In genomic region chr6:30013296-30013922, GRCh38 we compare ENCODE assay signal across 8 cellular contexts. TPM values are rescaled to one million over a fixed set of nuclear protein-coding genes. Genes with fewer than 3 reads are reported as not detected.
A peak's percentile ranks its signal among the peaks of the same experiment; 100 is the strongest.
DNase-seq lines count a peak whose midpoint lies in the region; ATAC-seq and TF ChIP-seq lines count a peak whose summit lies in the region.

No MANE protein-coding gene starts in this region.

- H3K27ac ChIP-seq in CD8-positive, alpha-beta memory T cell (ENCODE audit: low read depth, low read length): no peak overlapping the region
- no peak overlapping the region for H3K27ac ChIP-seq in HL-60 (replicated peaks)

- no peak for ATAC-seq in HG03520 (IDR thresholded peaks at IDR 0.05; ENCODE audit: unreplicated experiment)
- no peak for ATAC-seq in HG02763 (IDR thresholded peaks at IDR 0.05; ENCODE audit: unreplicated experiment)
- no peak for ATAC-seq in HG02981 (IDR thresholded peaks at IDR 0.05; ENCODE audit: unreplicated experiment)

- CTCF ChIA-PET in CD8-positive, alpha-beta memory T cell (lab: Charles Lee): interaction anchor here (0.7 to 4.8 kb wide), 8 partner anchors 10 to 279 kb away, joined by 3 to 40 read pairs (median 5); partner anchors contain the start of gene POLR1H

- no peaks in the 10 kb centered on the region for H3K9me3 ChIP-seq in CD8-positive, alpha-beta memory T cell (ENCODE audit: low read length)

- no peak overlapping the region for H3K4me3 ChIP-seq in CD8-positive, alpha-beta memory T cell (ENCODE audit: low read length)
- no peak overlapping the region for H3K4me3 ChIP-seq in HL-60 (replicated peaks; ENCODE audit: insufficient read depth, low read length)
- H3K4me3 ChIP-seq in fibroblast of pulmonary artery (replicated peaks; ENCODE audit: low read depth, low read length): no peak overlapping the region
- H3K4me3 ChIP-seq in retinal pigment epithelial cell (ENCODE audit: low read length): no peak overlapping the region

- peaks cover 0 to 2% (median 0%) of the 10 kb centered on the region in 3 donors for H3K4me1 Mint-ChIP-seq in CD8-positive, alpha-beta memory T cell
- no peaks in the 10 kb centered on the region for H3K4me1 Mint-ChIP-seq in activated CD4-positive, alpha-beta T cell treated with anti-CD3 and anti-CD28 coated beads, Interleukin-2, amount 10 ng/mL, durations not matched to agents 24 days and 14 days

- intact Hi-C loops in activated CD4-positive, alpha-beta T cell treated with anti-CD3 and anti-CD28 coated beads, Interleukin-2, amount 10 ng/mL, durations not matched to agents 24 days and 14 days (cut with micrococcal nuclease): loop anchor here (1.0 to 5.0 kb wide), 2 partner anchors 36 to 165 kb away; no protein-coding TSS in a partner anchor

- H3K4me1 ChIP-seq in CD8-positive, alpha-beta memory T cell (ENCODE audit: insufficient read depth, low read length): no peaks in the 10 kb centered on the region

- H3K27me3 ChIP-seq in CD8-positive, alpha-beta memory T cell (ENCODE audit: insufficient read depth, low read length, poor library complexity, severe bottlenecking): peaks cover 3% of the 10 kb centered on the region
- no peaks in the 10 kb centered on the region for H3K27me3 ChIP-seq in HL-60 (ENCODE audit: insufficient read depth, poor library complexity, severe bottlenecking)

- POLR2A ChIA-PET in CD8-positive, alpha-beta memory T cell (lab: Charles Lee): no interaction called here

- DNase-seq in CD8-positive, alpha-beta memory T cell: peak in 3 of 5 donors; percentile 12 to 44 (median 32)
- DNase-seq in HL-60 (ENCODE audit: low read depth in 1 of 2, low spot score in 1 of 2) (no peak), fibroblast of pulmonary artery (ENCODE audit: low read depth) (peak; percentile 18), retinal pigment epithelial cell (ENCODE audit: low read depth) (no peak)
- peak; percentile 87 for DNase-seq in activated CD4-positive, alpha-beta T cell treated with anti-CD3 and anti-CD28 coated beads, Interleukin-2, amount 10 ng/mL, durations not matched to agents 24 days and 14 days

- TF ChIP-seq CTCF in HL-60 (IDR thresholded peaks at IDR 0.05; ENCODE audit: insufficient read depth, low read length): peak; percentile 63
- peak; percentile 70 for TF ChIP-seq CTCF in fibroblast of pulmonary artery (IDR thresholded peaks at IDR 0.05; ENCODE audit: low read length, missing control alignments)
- TF ChIP-seq CTCF in retinal pigment epithelial cell (conservative IDR thresholded peaks at IDR 0.05; ENCODE audit: low read depth, low read length): peak; percentile 80

- no peaks in the 10 kb centered on the region for H3K36me3 ChIP-seq in CD8-positive, alpha-beta memory T cell (ENCODE audit: insufficient read depth, low read length)

- peaks cover 25 to 26% (median 25%) of the 10 kb centered on the region in 3 donors for H3K36me3 Mint-ChIP-seq in CD8-positive, alpha-beta memory T cell
- peaks cover 3% of the 10 kb centered on the region for H3K36me3 Mint-ChIP-seq in activated CD4-positive, alpha-beta T cell treated with anti-CD3 and anti-CD28 coated beads, Interleukin-2, amount 10 ng/mL, durations not matched to agents 24 days and 14 days (ENCODE audit: low read depth)

- peaks cover 15 to 39% of the 10 kb centered on the region in 2 donors for H3K27me3 Mint-ChIP-seq in CD8-positive, alpha-beta memory T cell
- H3K27me3 Mint-ChIP-seq in activated CD4-positive, alpha-beta T cell treated with anti-CD3 and anti-CD28 coated beads, Interleukin-2, amount 10 ng/mL, durations not matched to agents 24 days and 14 days: peaks cover 5% of the 10 kb centered on the region

- H3K4me3 Mint-ChIP-seq in CD8-positive, alpha-beta memory T cell: no peak overlapping the region
- no peak overlapping the region for H3K4me3 Mint-ChIP-seq in activated CD4-positive, alpha-beta T cell treated with anti-CD3 and anti-CD28 coated beads, Interleukin-2, amount 10 ng/mL, durations not matched to agents 24 days and 14 days

- H3K27ac Mint-ChIP-seq in CD8-positive, alpha-beta memory T cell: no peak overlapping the region
- no peak overlapping the region for H3K27ac Mint-ChIP-seq in activated CD4-positive, alpha-beta T cell treated with anti-CD3 and anti-CD28 coated beads, Interleukin-2, amount 10 ng/mL, durations not matched to agents 24 days and 14 days

- H3K9me3 Mint-ChIP-seq in CD8-positive, alpha-beta memory T cell: no peaks in the 10 kb centered on the region
- no peaks in the 10 kb centered on the region for H3K9me3 Mint-ChIP-seq in activated CD4-positive, alpha-beta T cell treated with anti-CD3 and anti-CD28 coated beads, Interleukin-2, amount 10 ng/mL, durations not matched to agents 24 days and 14 days

RNA-seq across cellular contexts. Expression of gene POLR1H, which starts 47.7 kb away (rescaled TPM):
- total RNA-seq in CD8-positive, alpha-beta memory T cell: 10 to 100 TPM; 55.0 to 58.1 TPM
- 123 TPM for polyA plus RNA-seq in CD8-positive, alpha-beta memory T cell
- total RNA-seq in activated CD4-positive, alpha-beta T cell treated with anti-CD3 and anti-CD28 coated beads, Interleukin-2, amount 10 ng/mL, durations not matched to agents 24 days and 14 days: 85.6 and 87.0 TPM in 2 replicates

RNA-seq across cellular contexts. Expression of gene PPP1R11, which starts 53.6 kb away (rescaled TPM):
- 10 to 100 TPM; 67.1 to 70.9 TPM for total RNA-seq in CD8-positive, alpha-beta memory T cell
- 122 TPM for polyA plus RNA-seq in CD8-positive, alpha-beta memory T cell
- 60.9 and 61.1 TPM in 2 replicates for total RNA-seq in activated CD4-positive, alpha-beta T cell treated with anti-CD3 and anti-CD28 coated beads, Interleukin-2, amount 10 ng/mL, durations not matched to agents 24 days and 14 days

Comparison
In these comparisons a context has a peak if more than half of its experiments do, and no peak if none do; other contexts are left out.
1. DNase-seq: peak in CD8-positive, alpha-beta memory T cell (3 of 5), activated CD4-positive, alpha-beta T cell treated with anti-CD3 and anti-CD28 coated beads, Interleukin-2, amount 10 ng/mL, durations not matched to agents 24 days and 14 days (single experiment) and fibroblast of pulmonary artery (single experiment); none in HL-60 (0 of 2) and retinal pigment epithelial cell (single experiment).
2. Peak in every context shown above with its lines, with median percentiles within 50 percentile points of each other: CTCF ChIP-seq.